In genomic region chr10:61067683-61068336, GRCh38 we compare ENCODE assay signal across 16 cellular contexts.
DNase-seq lines count a peak whose midpoint lies in the region; ATAC-seq and TF ChIP-seq lines count a peak whose summit lies in the region.
"Had no signal": no experiment of that assay in that cellular context is flagged by ENCODE, and none has a peak within 500 bp of the region (broad histone marks: within the 10 kb centered on the region; RNA-seq: fewer than 3 reads in every experiment).

No MANE protein-coding gene starts in this region.

- no peak for DNase-seq in left ventricle myocardium superior
- DNase-seq in right atrium auricular region (ENCODE audit: low spot score), result no peak
- no peak for DNase-seq in IMR-90
- peak in 4 of 7 donors; percentile 15 to 53 (median 18) for DNase-seq in adrenal gland
- DNase-seq in smooth muscle cell (lab: John Stamatoyannopoulos, UW; ENCODE audit: unreplicated experiment), result no peak
- DNase-seq in CD1c-positive myeloid dendritic cell (ENCODE audit: extremely low spot score), result no peak
- no peak for DNase-seq in activated naive CD4-positive, alpha-beta T cell treated with anti-CD3 and anti-CD28 coated beads, Interleukin-2, amount 50 U/mL, for 16 hours
- no peak for DNase-seq in naive thymus-derived CD8-positive, alpha-beta T cell
- DNase-seq: BE2C; CD8-positive, alpha-beta T cell; COR-L47; DMS53; GF-D8 had no signal

- no peaks in the 10 kb centered on the region for H3K79me2 ChIP-seq in smooth muscle cell (ENCODE audit: low read depth)

- H3K4me1 Mint-ChIP-seq in naive thymus-derived CD8-positive, alpha-beta T cell, result no peaks in the 10 kb centered on the region

- H3K36me3 ChIP-seq in right atrium auricular region (no peaks in the 10 kb centered on the region), IMR-90 (ENCODE audit: control insufficient read depth, insufficient read depth, low read length) (no peaks in the 10 kb centered on the region), adrenal gland (replicated peaks in 1 of 2) (no peaks in the 10 kb centered on the region), smooth muscle cell (ENCODE audit: low read depth) (no peaks in the 10 kb centered on the region)
- H3K36me3 ChIP-seq: BE2C had no signal

- H2BK5ac ChIP-seq in IMR-90 (ENCODE audit: low read depth, low read length, poor library complexity, severe bottlenecking), result no peak overlapping the region

- no peaks in the 10 kb centered on the region for H3K79me1 ChIP-seq in IMR-90 (ENCODE audit: low read depth in 1 of 2, low read length in 2 of 2)

- H3K27ac ChIP-seq in right atrium auricular region (no peak overlapping the region), IMR-90 (ENCODE audit: insufficient read depth, low read length) (no peak overlapping the region), adrenal gland (no peak overlapping the region), smooth muscle cell (ENCODE audit: low read depth) (peak overlapping the region; percentile 15)
- H3K27ac ChIP-seq: C4-2B, HL-60 had no signal

- H3K4me3 ChIP-seq in right atrium auricular region (no peak overlapping the region), IMR-90 (ENCODE audit: insufficient read depth, low read depth, low read length) (no peak overlapping the region), adrenal gland (no peak overlapping the region), smooth muscle cell (no peak overlapping the region)

- H3K9ac ChIP-seq in IMR-90 (ENCODE audit: low read depth, low read length) (no peak overlapping the region), smooth muscle cell (ENCODE audit: low read depth) (no peak overlapping the region)

- no peaks in the 10 kb centered on the region for H3K9me3 Mint-ChIP-seq in naive thymus-derived CD8-positive, alpha-beta T cell
- H3K9me3 Mint-ChIP-seq: CD8-positive, alpha-beta T cell had no signal

- POLR2A ChIA-PET in IMR-90 (lab: Charles Lee; ENCODE audit: unreplicated experiment), result no interaction called here
- POLR2A ChIA-PET in naive thymus-derived CD8-positive, alpha-beta T cell (lab: Charles Lee), result no interaction called here

- H4K8ac ChIP-seq in IMR-90 (ENCODE audit: low read depth in 2 of 2, low read length in 2 of 2), result no peak overlapping the region

- H3K56ac ChIP-seq in IMR-90 (ENCODE audit: extremely low read depth, insufficient read depth, low read length), result no peak overlapping the region

- H3K18ac ChIP-seq in IMR-90 (ENCODE audit: low read depth, low read length), result peak overlapping the region; percentile 83; the same call in 1 of the 2 replicates

- H3K14ac ChIP-seq in IMR-90 (replicated peaks; ENCODE audit: low read depth, low read length), result no peak overlapping the region

- H2BK15ac ChIP-seq in IMR-90 (ENCODE audit: low read depth, low read length), result no peak overlapping the region

- H4K20me1 ChIP-seq in IMR-90 (ENCODE audit: insufficient read depth, low read length), result no peaks in the 10 kb centered on the region
- H4K20me1 ChIP-seq in smooth muscle cell (ENCODE audit: low read depth), result no peaks in the 10 kb centered on the region

- ATAC-seq in left ventricle myocardium superior, result peak; percentile 67
- no peak for ATAC-seq in IMR-90 (ENCODE audit: low read depth)
- ATAC-seq in naive thymus-derived CD8-positive, alpha-beta T cell, result no peak
- ATAC-seq: CD8-positive, alpha-beta T cell; HCT116 had no signal

- no peak overlapping the region for H2BK20ac ChIP-seq in IMR-90 (ENCODE audit: low read depth, low read length)

- peaks cover 0 to 3% (median 0%) of the 10 kb centered on the region in 5 donors for H3K27me3 Mint-ChIP-seq in naive thymus-derived CD8-positive, alpha-beta T cell

- no peak overlapping the region for H3K4me3 Mint-ChIP-seq in naive thymus-derived CD8-positive, alpha-beta T cell
- H3K4me3 Mint-ChIP-seq: CD8-positive, alpha-beta T cell had no signal

- H2AK5ac ChIP-seq in IMR-90 (ENCODE audit: low read depth, low read length), result no peak overlapping the region

- H2AFZ ChIP-seq in IMR-90 (replicated peaks; ENCODE audit: low read length, poor library complexity) (no peak overlapping the region), smooth muscle cell (ENCODE audit: low read depth) (no peak overlapping the region)

- CTCF ChIA-PET in IMR-90 (lab: Yijun Ruan, JAX), result no interaction called here

- TF ChIP-seq CTCF in right atrium auricular region (IDR thresholded peaks at IDR 0.05) (no peak), IMR-90 (conservative IDR thresholded peaks at IDR 0.05; ENCODE audit: low read depth, low read length) (no peak), adrenal gland (IDR thresholded peaks at IDR 0.05) (no peak), smooth muscle cell (IDR thresholded peaks at IDR 0.05; ENCODE audit: borderline replicate concordance, insufficient read depth, poor library complexity, severe bottlenecking) (no peak)

- H3K4me1 ChIP-seq in right atrium auricular region (no peaks in the 10 kb centered on the region), IMR-90 (ENCODE audit: control insufficient read depth, insufficient read depth, low read length) (peaks cover 1% of the 10 kb centered on the region; the same call in 1 of the 2 replicates), adrenal gland (replicated peaks in 1 of 2) (peaks cover 16 to 27% of the 10 kb centered on the region in 2 donors), smooth muscle cell (ENCODE audit: low read depth) (peaks cover 16% of the 10 kb centered on the region)
- H3K4me1 ChIP-seq: BE2C had no signal

- H3K23ac ChIP-seq in IMR-90 (ENCODE audit: low read depth, low read length), result no peak overlapping the region

- intact Hi-C loops in left ventricle myocardium superior (cut with micrococcal nuclease) (no loop called here), IMR-90 (cut with micrococcal nuclease) (no loop called here), adrenal gland (cut with DNase I) (no loop called here)

- dilution Hi-C loops in IMR-90 (cut with HindIII; ENCODE audit: low sequenced_read_pairs, unreplicated experiment), result no loop called here

- H3K9me3 ChIP-seq in right atrium auricular region (no peaks in the 10 kb centered on the region), IMR-90 (ENCODE audit: control insufficient read depth, insufficient read depth, low read length) (no peaks in the 10 kb centered on the region), adrenal gland (replicated peaks in 1 of 3) (no peaks in the 10 kb centered on the region), smooth muscle cell (replicated peaks; ENCODE audit: low read depth) (no peaks in the 10 kb centered on the region)
- H3K9me3 ChIP-seq: BE2C had no signal

- H3K36me3 Mint-ChIP-seq in naive thymus-derived CD8-positive, alpha-beta T cell, result no peaks in the 10 kb centered on the region
- H3K36me3 Mint-ChIP-seq: CD8-positive, alpha-beta T cell had no signal

- TF ChIP-seq POLR2A in IMR-90 (IDR thresholded peaks at IDR 0.05; ENCODE audit: low read depth, low read length), result no peak
- TF ChIP-seq POLR2A in adrenal gland (IDR thresholded peaks at IDR 0.05), result no peak

- peaks cover 2% of the 10 kb centered on the region for H3F3A ChIP-seq in smooth muscle cell (ENCODE audit: low read depth)

- 33% methylated on average over 1 of the region's 4 CpGs; no CpG with 5 or more reads in 1 of the 2 experiments for WGBS in IMR-90 (ENCODE audit: extremely low coverage in 2 of 2, insufficient read length in 1 of 2), 2 experiments
- WGBS in adrenal gland, 4 donors, result 32 to 42% (median 32%) methylated on average over 4 of the region's 4 CpGs
- 49% methylated on average over 4 of the region's 4 CpGs for WGBS in smooth muscle cell (ENCODE audit: low lambda C conversion rate)

- no peak overlapping the region for H3K27ac Mint-ChIP-seq in naive thymus-derived CD8-positive, alpha-beta T cell
- H3K27ac Mint-ChIP-seq: CD8-positive, alpha-beta T cell had no signal

- H4K91ac ChIP-seq in IMR-90 (ENCODE audit: insufficient read depth, low read depth, low read length), result no peak overlapping the region; the same call in 1 of the 2 replicates

- H3K4me2 ChIP-seq in IMR-90 (ENCODE audit: low read depth, low read length) (no peak overlapping the region), smooth muscle cell (peak overlapping the region; percentile 60)

- no peak overlapping the region for H3K4ac ChIP-seq in IMR-90 (ENCODE audit: low read depth, low read length)

- H3K27me3 ChIP-seq in right atrium auricular region, result no peaks in the 10 kb centered on the region
- peaks cover 5% of the 10 kb centered on the region; the same call in 1 of the 2 replicates for H3K27me3 ChIP-seq in IMR-90 (ENCODE audit: control insufficient read depth, insufficient read depth, low read length)
- no peaks in the 10 kb centered on the region for H3K27me3 ChIP-seq in adrenal gland
- no peaks in the 10 kb centered on the region for H3K27me3 ChIP-seq in smooth muscle cell (ENCODE audit: low read depth)
- H3K27me3 ChIP-seq: BE2C had no signal

- in situ Hi-C loops in IMR-90 (cut with MboI; ENCODE audit: low sequenced_read_pairs), result no loop called here

- TF ChIP-seq RAD21 in IMR-90 (IDR thresholded peaks at IDR 0.05; ENCODE audit: low read length), result no peak

- no peak overlapping the region for H2AK9ac ChIP-seq in IMR-90 (replicated peaks; ENCODE audit: low read depth, low read length, poor library complexity)

- no peak overlapping the region for H4K5ac ChIP-seq in IMR-90 (ENCODE audit: low read depth, low read length)

- no peaks in the 10 kb centered on the region for H3K9me1 ChIP-seq in IMR-90 (ENCODE audit: insufficient read depth, low read length)

- no peak overlapping the region for H2BK120ac ChIP-seq in IMR-90 (ENCODE audit: low read depth, low read length)

- no TSS peak for BruUV-seq in IMR-90 (replicated peaks; lab: Mats Ljungman, UMichigan)

TF ChIP-seq in IMR-90, 13 proteins besides CTCF, POLR2A, EP300 and RAD21:
- TF ChIP-seq BHLHE40 (IDR thresholded peaks at IDR 0.05; ENCODE audit: low read depth, low read length) (no peak), MXI1 (IDR thresholded peaks at IDR 0.05; ENCODE audit: borderline replicate concordance, low read depth, low read length) (no peak), SMC3 (IDR thresholded peaks at IDR 0.05; ENCODE audit: low read depth, low read length) (no peak), CEBPB (IDR thresholded peaks at IDR 0.05; ENCODE audit: low read depth, low read length) (no peak), RCOR1 (IDR thresholded peaks at IDR 0.05; ENCODE audit: insufficient replicate concordance, low read length) (no peak)
- TF ChIP-seq, protein P1, sequence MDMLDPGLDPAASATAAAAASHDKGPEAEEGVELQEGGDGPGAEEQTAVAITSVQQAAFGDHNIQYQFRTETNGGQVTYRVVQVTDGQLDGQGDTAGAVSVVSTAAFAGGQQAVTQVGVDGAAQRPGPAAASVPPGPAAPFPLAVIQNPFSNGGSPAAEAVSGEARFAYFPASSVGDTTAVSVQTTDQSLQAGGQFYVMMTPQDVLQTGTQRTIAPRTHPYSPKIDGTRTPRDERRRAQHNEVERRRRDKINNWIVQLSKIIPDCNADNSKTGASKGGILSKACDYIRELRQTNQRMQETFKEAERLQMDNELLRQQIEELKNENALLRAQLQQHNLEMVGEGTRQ (IDR thresholded peaks at IDR 0.05; ENCODE audit: low read depth, low read length), result no peak

Comparison
In these comparisons a context has a peak if more than half of its experiments do, and no peak if none do; other contexts are left out.
1. DNase-seq: peak in adrenal gland (4 of 7); none in left ventricle myocardium superior (single experiment), right atrium auricular region (single experiment), IMR-90 (single experiment), smooth muscle cell (single experiment), CD1c-positive myeloid dendritic cell (single experiment), activated naive CD4-positive, alpha-beta T cell treated with anti-CD3 and anti-CD28 coated beads, Interleukin-2, amount 50 U/mL, for 16 hours (single experiment) and naive thymus-derived CD8-positive, alpha-beta T cell (0 of 10).